8 cellular contexts compared by ENCODE assay signal in the genomic region with DNA sequence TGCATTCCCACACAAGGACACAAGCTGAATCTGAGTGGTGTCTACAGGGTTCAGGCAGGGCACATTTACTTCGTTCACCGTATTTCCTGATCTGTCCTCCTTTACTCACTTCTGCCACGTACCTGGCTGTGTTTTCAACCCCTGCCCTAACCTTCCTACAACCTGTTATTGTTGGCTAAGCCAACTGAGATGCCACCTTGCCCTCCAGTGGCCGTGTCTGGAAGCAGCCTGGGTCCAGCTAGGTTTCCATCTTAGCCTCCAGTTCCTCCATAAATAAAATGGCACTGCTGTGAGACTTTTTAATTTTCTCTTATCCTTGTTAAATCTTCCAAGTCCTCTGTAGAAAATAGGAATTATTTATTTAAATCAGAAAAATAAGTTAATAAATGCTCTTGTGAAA.
DNase-seq lines count a peak whose midpoint lies in the region; ATAC-seq and TF ChIP-seq lines count a peak whose summit lies in the region.

No MANE protein-coding gene starts in this region.

- peaks cover 15% of the 10 kb centered on the region for H3K4me1 ChIP-seq in neural progenitor cell

- no peak overlapping the region for H3K27ac ChIP-seq in neural progenitor cell

- peaks cover 4% of the 10 kb centered on the region for H3F3A ChIP-seq in neural progenitor cell (ENCODE audit: low read depth)

- H3K36me3 Mint-ChIP-seq in WTC11 (no peaks in the 10 kb centered on the region), neural progenitor cell (no peaks in the 10 kb centered on the region)

- no peak overlapping the region for H3K9ac ChIP-seq in neural progenitor cell

- TF ChIP-seq CTCF in WTC11 (IDR thresholded peaks at IDR 0.05) (no peak; the same call in 1 of the 2 replicates), neural progenitor cell (IDR thresholded peaks at IDR 0.05) (peak; percentile 51)

- no peaks in the 10 kb centered on the region; the same call in 1 of the 2 replicates for H3K9me3 Mint-ChIP-seq in WTC11
- H3K9me3 Mint-ChIP-seq in neural progenitor cell, result no peaks in the 10 kb centered on the region

- ATAC-seq in HG03520 (IDR thresholded peaks at IDR 0.05; ENCODE audit: unreplicated experiment) (peak; percentile 56), WTC11 (peak; percentile 96)

- DNase-seq in NOMO-1 treated with DMSO at 0.1 percent for 48 hours (lab: John Stamatoyannopoulos, UW; ENCODE audit: unreplicated experiment), result peak; percentile 10
- no peak for DNase-seq in NOMO-1 treated with dmso at 0.1 percent for 144 hours (lab: John Stamatoyannopoulos, UW; ENCODE audit: unreplicated experiment)
- DNase-seq in WTC11 (ENCODE audit: low spot score), result peak; percentile 59
- peak; percentile 28 for DNase-seq in neural progenitor cell (ENCODE audit: low spot score)
- DNase-seq in AG20443 (ENCODE audit: low spot score), result no peak
- no peak for DNase-seq in cerebellar cortex (ENCODE audit: low spot score)
- DNase-seq in germinal center (ENCODE audit: low spot score), result no peak

- H3K36me3 ChIP-seq in neural progenitor cell, result no peaks in the 10 kb centered on the region

- POLR2A ChIA-PET in WTC11 (lab: Charles Lee), result interaction anchor here (0.6 kb wide), 1 partner anchor 976 kb away, joined by 7 read pairs; no protein-coding TSS in a partner anchor

- H3K27ac Mint-ChIP-seq in WTC11, result no peak overlapping the region
- no peak overlapping the region for H3K27ac Mint-ChIP-seq in neural progenitor cell

- H3K79me2 ChIP-seq in neural progenitor cell (ENCODE audit: low read depth), result no peaks in the 10 kb centered on the region

- H3K27me3 ChIP-seq in neural progenitor cell, result no peaks in the 10 kb centered on the region

- H3K4me3 Mint-ChIP-seq in WTC11 (no peak overlapping the region), neural progenitor cell (no peak overlapping the region)

- H4K20me1 ChIP-seq in neural progenitor cell (ENCODE audit: low read depth), result no peaks in the 10 kb centered on the region

- CTCF ChIA-PET in WTC11 (lab: Charles Lee), result interaction anchor here (0.5 to 2.5 kb wide), 10 partner anchors 10 to 479 kb away, joined by 3 to 14 read pairs (median 4); no protein-coding TSS in a partner anchor

- H3K27me3 Mint-ChIP-seq in WTC11 (ENCODE audit: low read depth), result no peaks in the 10 kb centered on the region; the same call in none of the 2 replicates
- no peaks in the 10 kb centered on the region for H3K27me3 Mint-ChIP-seq in neural progenitor cell (ENCODE audit: insufficient read depth, low read depth)

- no peak overlapping the region for H3K4me3 ChIP-seq in neural progenitor cell

- H3K4me1 Mint-ChIP-seq in WTC11 (peaks cover 14% of the 10 kb centered on the region), neural progenitor cell (peaks cover 12% of the 10 kb centered on the region)

- no peak overlapping the region for H2AFZ ChIP-seq in neural progenitor cell (replicated peaks)

- no peaks in the 10 kb centered on the region for H3K9me3 ChIP-seq in neural progenitor cell (ENCODE audit: low read depth)

- H3K4me2 ChIP-seq in neural progenitor cell, result no peak overlapping the region

TF ChIP-seq in WTC11, 78 proteins besides CTCF, POLR2A, EP300 and RAD21:
- TF ChIP-seq ESRRA (CRISPR knock-in tag; IDR thresholded peaks at IDR 0.05; ENCODE audit: borderline replicate concordance) (no peak), ZNF396 (CRISPR knock-in tag; IDR thresholded peaks at IDR 0.05; ENCODE audit: borderline replicate concordance) (no peak), ZNF416 (CRISPR knock-in tag; IDR thresholded peaks at IDR 0.05) (no peak), ZNF232 (CRISPR knock-in tag; IDR thresholded peaks at IDR 0.05) (no peak)
- TF ChIP-seq, protein P1, sequence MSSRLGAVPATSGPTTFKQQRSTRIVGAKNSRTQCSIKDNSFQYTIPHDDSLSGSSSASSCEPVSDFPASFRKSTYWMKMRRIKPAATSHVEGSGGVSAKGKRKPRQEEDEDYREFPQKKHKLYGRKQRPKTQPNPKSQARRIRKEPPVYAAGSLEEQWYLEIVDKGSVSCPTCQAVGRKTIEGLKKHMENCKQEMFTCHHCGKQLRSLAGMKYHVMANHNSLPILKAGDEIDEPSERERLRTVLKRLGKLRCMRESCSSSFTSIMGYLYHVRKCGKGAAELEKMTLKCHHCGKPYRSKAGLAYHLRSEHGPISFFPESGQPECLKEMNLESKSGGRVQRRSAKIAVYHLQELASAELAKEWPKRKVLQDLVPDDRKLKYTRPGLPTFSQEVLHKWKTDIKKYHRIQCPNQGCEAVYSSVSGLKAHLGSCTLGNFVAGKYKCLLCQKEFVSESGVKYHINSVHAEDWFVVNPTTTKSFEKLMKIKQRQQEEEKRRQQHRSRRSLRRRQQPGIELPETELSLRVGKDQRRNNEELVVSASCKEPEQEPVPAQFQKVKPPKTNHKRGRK (CRISPR knock-in tag; IDR thresholded peaks at IDR 0.05; ENCODE audit: borderline replicate concordance), result no peak
- TF ChIP-seq, protein P2, sequence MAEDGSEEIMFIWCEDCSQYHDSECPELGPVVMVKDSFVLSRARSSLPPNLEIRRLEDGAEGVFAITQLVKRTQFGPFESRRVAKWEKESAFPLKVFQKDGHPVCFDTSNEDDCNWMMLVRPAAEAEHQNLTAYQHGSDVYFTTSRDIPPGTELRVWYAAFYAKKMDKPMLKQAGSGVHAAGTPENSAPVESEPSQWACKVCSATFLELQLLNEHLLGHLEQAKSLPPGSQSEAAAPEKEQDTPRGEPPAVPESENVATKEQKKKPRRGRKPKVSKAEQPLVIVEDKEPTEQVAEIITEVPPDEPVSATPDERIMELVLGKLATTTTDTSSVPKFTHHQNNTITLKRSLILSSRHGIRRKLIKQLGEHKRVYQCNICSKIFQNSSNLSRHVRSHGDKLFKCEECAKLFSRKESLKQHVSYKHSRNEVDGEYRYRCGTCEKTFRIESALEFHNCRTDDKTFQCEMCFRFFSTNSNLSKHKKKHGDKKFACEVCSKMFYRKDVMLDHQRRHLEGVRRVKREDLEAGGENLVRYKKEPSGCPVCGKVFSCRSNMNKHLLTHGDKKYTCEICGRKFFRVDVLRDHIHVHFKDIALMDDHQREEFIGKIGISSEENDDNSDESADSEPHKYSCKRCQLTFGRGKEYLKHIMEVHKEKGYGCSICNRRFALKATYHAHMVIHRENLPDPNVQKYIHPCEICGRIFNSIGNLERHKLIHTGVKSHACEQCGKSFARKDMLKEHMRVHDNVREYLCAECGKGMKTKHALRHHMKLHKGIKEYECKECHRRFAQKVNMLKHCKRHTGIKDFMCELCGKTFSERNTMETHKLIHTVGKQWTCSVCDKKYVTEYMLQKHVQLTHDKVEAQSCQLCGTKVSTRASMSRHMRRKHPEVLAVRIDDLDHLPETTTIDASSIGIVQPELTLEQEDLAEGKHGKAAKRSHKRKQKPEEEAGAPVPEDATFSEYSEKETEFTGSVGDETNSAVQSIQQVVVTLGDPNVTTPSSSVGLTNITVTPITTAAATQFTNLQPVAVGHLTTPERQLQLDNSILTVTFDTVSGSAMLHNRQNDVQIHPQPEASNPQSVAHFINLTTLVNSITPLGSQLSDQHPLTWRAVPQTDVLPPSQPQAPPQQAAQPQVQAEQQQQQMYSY (CRISPR knock-in tag; IDR thresholded peaks at IDR 0.05), result no peak
- TF ChIP-seq, protein P3, sequence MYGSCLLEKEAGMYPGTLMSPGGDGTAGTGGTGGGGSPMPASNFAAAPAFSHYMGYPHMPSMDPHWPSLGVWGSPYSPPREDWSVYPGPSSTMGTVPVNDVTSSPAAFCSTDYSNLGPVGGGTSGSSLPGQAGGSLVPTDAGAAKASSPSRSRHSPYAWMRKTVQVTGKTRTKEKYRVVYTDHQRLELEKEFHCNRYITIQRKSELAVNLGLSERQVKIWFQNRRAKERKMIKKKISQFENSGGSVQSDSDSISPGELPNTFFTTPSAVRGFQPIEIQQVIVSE (CRISPR knock-in tag; IDR thresholded peaks at IDR 0.05; ENCODE audit: borderline replicate concordance), result no peak
- TF ChIP-seq, protein P4, sequence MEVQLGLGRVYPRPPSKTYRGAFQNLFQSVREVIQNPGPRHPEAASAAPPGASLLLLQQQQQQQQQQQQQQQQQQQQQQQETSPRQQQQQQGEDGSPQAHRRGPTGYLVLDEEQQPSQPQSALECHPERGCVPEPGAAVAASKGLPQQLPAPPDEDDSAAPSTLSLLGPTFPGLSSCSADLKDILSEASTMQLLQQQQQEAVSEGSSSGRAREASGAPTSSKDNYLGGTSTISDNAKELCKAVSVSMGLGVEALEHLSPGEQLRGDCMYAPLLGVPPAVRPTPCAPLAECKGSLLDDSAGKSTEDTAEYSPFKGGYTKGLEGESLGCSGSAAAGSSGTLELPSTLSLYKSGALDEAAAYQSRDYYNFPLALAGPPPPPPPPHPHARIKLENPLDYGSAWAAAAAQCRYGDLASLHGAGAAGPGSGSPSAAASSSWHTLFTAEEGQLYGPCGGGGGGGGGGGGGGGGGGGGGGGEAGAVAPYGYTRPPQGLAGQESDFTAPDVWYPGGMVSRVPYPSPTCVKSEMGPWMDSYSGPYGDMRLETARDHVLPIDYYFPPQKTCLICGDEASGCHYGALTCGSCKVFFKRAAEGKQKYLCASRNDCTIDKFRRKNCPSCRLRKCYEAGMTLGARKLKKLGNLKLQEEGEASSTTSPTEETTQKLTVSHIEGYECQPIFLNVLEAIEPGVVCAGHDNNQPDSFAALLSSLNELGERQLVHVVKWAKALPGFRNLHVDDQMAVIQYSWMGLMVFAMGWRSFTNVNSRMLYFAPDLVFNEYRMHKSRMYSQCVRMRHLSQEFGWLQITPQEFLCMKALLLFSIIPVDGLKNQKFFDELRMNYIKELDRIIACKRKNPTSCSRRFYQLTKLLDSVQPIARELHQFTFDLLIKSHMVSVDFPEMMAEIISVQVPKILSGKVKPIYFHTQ (CRISPR knock-in tag; IDR thresholded peaks at IDR 0.05), result no peak

Comparison
In these comparisons a context has a peak if more than half of its experiments do, and no peak if none do; other contexts are left out.
1. DNase-seq: peak in NOMO-1 treated with DMSO at 0.1 percent for 48 hours (single experiment), WTC11 (single experiment) and neural progenitor cell (single experiment); none in NOMO-1 treated with dmso at 0.1 percent for 144 hours (single experiment), AG20443 (single experiment), cerebellar cortex (single experiment) and germinal center (single experiment).